22 cellular contexts compared by ENCODE assay signal in the genomic region with DNA sequence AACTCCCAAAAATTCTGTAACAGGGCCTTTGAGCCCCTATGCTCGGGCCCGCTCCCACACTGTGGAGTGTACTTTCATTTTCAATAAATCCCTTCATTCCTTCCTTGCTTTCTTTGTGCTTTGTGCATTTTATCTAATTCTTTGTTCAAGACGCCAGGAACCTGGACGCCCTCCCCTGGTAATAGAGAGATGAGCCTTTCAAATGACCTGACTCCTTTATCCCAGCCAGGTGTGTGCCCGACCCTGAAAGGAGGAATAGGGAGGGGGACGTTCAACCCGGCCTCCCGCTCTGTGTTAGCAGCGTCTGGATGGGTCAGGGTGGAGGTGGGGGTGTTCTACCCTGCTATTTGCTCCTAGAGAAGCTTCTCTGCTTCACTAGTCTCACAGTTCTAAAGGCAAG. TPM values are rescaled to one million over a fixed set of nuclear protein-coding genes. Genes with fewer than 3 reads are reported as not detected.
A peak's percentile ranks its signal among the peaks of the same experiment; 100 is the strongest.
DNase-seq lines count a peak whose midpoint lies in the region; ATAC-seq and TF ChIP-seq lines count a peak whose summit lies in the region.
"Had no signal": no experiment of that assay in that cellular context is flagged by ENCODE, and none has a peak within 500 bp of the region (broad histone marks: within the 10 kb centered on the region; RNA-seq: fewer than 3 reads in every experiment).

No MANE protein-coding gene starts in this region.

- WGBS in stomach, 5 donors, result 48 to 82% (median 60%) methylated on average over 9 of the region's 9 CpGs

- TF ChIP-seq RAD21 in HCT116 (IDR thresholded peaks at IDR 0.05; ENCODE audit: low read depth), result no peak

- intact Hi-C loops in HCT116 (cut with micrococcal nuclease) (no loop called here), stomach (cut with DNase I; ENCODE audit: low total_unique reads) (no loop called here)

- H3K4me3 Mint-ChIP-seq in WTC11, result peak overlapping the region; percentile 58
- H3K4me3 Mint-ChIP-seq: stimulated activated memory B cell treated with anti-CD40 and anti-IgM and Interleukin-4, amounts not matched to agents 10 μg/mL and 1 μg/mL and 100 μg/mL, for 72 hours; T-helper 1 cell treated with Interleukin-12 subunit alpha and Interleukin-12 subunit beta and Interleukin-4 antibody, amounts not matched to agents 30 μg/mL and 1 μg/mL, for 36 hours had no signal

- H3K27me3 ChIP-seq in HCT116 (ENCODE audit: insufficient read depth, low read length) (no peaks in the 10 kb centered on the region), stomach (no peaks in the 10 kb centered on the region)
- H3K27me3 ChIP-seq: heart right ventricle, SJSA1 had no signal

- no peaks in the 10 kb centered on the region for H3K9me3 ChIP-seq in HCT116 (ENCODE audit: control insufficient read depth in 1 of 2, insufficient read depth in 1 of 2, low read depth in 1 of 2, low read length in 2 of 2)
- H3K9me3 ChIP-seq in stomach, result no peaks in the 10 kb centered on the region
- H3K9me3 ChIP-seq: HAP-1, heart right ventricle, psoas muscle, SJSA1, thoracic aorta had no signal

- no peak overlapping the region for H2AFZ ChIP-seq in HCT116 (ENCODE audit: low read depth, low read length, poor library complexity, severe bottlenecking)
- H2AFZ ChIP-seq: PC-9 had no signal

- DNase-seq in HCT116 (ENCODE audit: low read depth, low spot score) (no peak), WTC11 (ENCODE audit: low spot score) (peak; percentile 52), iPS-NIHi11 (ENCODE audit: low spot score) (peak; percentile 53), stomach (no peak), NCI-H187 treated with DMSO at 0.1 percent for 48 hours (lab: John Stamatoyannopoulos, UW) (no peak), C1 segment of cervical spinal cord (lab: John Stamatoyannopoulos, UW) (no peak), Ammon's horn (ENCODE audit: low spot score) (no peak)
- DNase-seq: activated CD4-positive, alpha-beta T cell treated with anti-CD3 and anti-CD28 coated beads, Interleukin-2, amount 50 U/mL, for 4 hours; activated gamma-delta T cell; heart right ventricle; left cardiac atrium; PC-9; psoas muscle; stimulated activated CD4-positive, alpha-beta T cell treated with anti-CD3 and anti-CD28 coated beads, Interleukin-1b, Interleukin-23, amount 100 ng/mL, for 48 hours had no signal

- H3K9me2 ChIP-seq in HCT116 (ENCODE audit: insufficient read depth), result no peaks in the 10 kb centered on the region

- no peak overlapping the region for H3K27ac ChIP-seq in HCT116 (ENCODE audit: low read depth, low read length)
- H3K27ac ChIP-seq in stomach, result peak overlapping the region in 3 of 5 donors; percentile 49 to 61 (median 52)
- H3K27ac ChIP-seq: coronary artery, PC-9, psoas muscle, SJSA1, thoracic aorta, VCaP had no signal

- H3K36me3 Mint-ChIP-seq in WTC11, result peaks cover 8% of the 10 kb centered on the region
- H3K36me3 Mint-ChIP-seq: stimulated activated memory B cell treated with anti-CD40 and anti-IgM and Interleukin-4, amounts not matched to agents 10 μg/mL and 1 μg/mL and 100 μg/mL, for 72 hours had no signal

- no peak overlapping the region for H3K4me2 ChIP-seq in HCT116 (ENCODE audit: low read length)
- H3K4me2 ChIP-seq: PC-9 had no signal

- no TSS peak for BruUV-seq in HCT116 (replicated peaks; lab: Mats Ljungman, UMichigan)

- H4K20me1 ChIP-seq in HCT116 (ENCODE audit: insufficient read depth), result no peaks in the 10 kb centered on the region

- TF ChIP-seq POLR2A in HCT116 (IDR thresholded peaks at IDR 0.05; ENCODE audit: borderline replicate concordance, extremely low read depth, insufficient read depth, insufficient read length) (no peak), stomach (IDR thresholded peaks at IDR 0.05) (no peak)

- POLR2A ChIA-PET in HCT116 (lab: Charles Lee) (no interaction called here), WTC11 (lab: Charles Lee) (interaction anchor here (0.5 to 1.8 kb wide), 3 partner anchors 31 to 59 kb away, joined by 4 to 12 read pairs (median 4); no protein-coding TSS in a partner anchor)

- H3K4me1 ChIP-seq in HCT116 (ENCODE audit: control insufficient read depth in 1 of 2, insufficient read depth in 2 of 2, low read length in 2 of 2) (no peaks in the 10 kb centered on the region), stomach (peaks cover 25 to 58% (median 50%) of the 10 kb centered on the region in 4 donors)
- H3K4me1 ChIP-seq: psoas muscle, SJSA1 had no signal

- 0 out of 2 replicates have a peak, but pooled peaks have one; percentile 22 for ATAC-seq in HCT116
- ATAC-seq in WTC11, result peak; percentile 86
- ATAC-seq: heart right ventricle; HepG2; left cardiac atrium; psoas muscle; stimulated activated memory B cell treated with anti-CD40 and anti-IgM and Interleukin-4, amounts not matched to agents 10 μg/mL and 1 μg/mL and 100 μg/mL, for 72 hours had no signal

- H3K9ac ChIP-seq in HCT116 (ENCODE audit: low read length), result no peak overlapping the region

- no peaks in the 10 kb centered on the region for H3K79me2 ChIP-seq in HCT116 (ENCODE audit: insufficient read depth, low read length)

- H3K27me3 Mint-ChIP-seq in WTC11 (ENCODE audit: low read depth), result no peaks in the 10 kb centered on the region
- H3K27me3 Mint-ChIP-seq: stimulated activated memory B cell treated with anti-CD40 and anti-IgM and Interleukin-4, amounts not matched to agents 10 μg/mL and 1 μg/mL and 100 μg/mL, for 72 hours had no signal

- peaks cover 51% of the 10 kb centered on the region for H3K4me1 Mint-ChIP-seq in WTC11
- H3K4me1 Mint-ChIP-seq: stimulated activated memory B cell treated with anti-CD40 and anti-IgM and Interleukin-4, amounts not matched to agents 10 μg/mL and 1 μg/mL and 100 μg/mL, for 72 hours had no signal

- RAD21 ChIA-PET in HCT116 (lab: Charles Lee; ENCODE audit: low non-redundant PET in 1 of 2, low total read pairs in 2 of 2, uncharacterized antibody in 2 of 2, unreplicated experiment in 2 of 2), result no interaction called here

- no peak for TF ChIP-seq EP300 in stomach (IDR thresholded peaks at IDR 0.05)

- H3K27ac Mint-ChIP-seq in WTC11, result peak overlapping the region; percentile 97
- H3K27ac Mint-ChIP-seq: stimulated activated memory B cell treated with anti-CD40 and anti-IgM and Interleukin-4, amounts not matched to agents 10 μg/mL and 1 μg/mL and 100 μg/mL, for 72 hours; T-helper 1 cell treated with Interleukin-12 subunit alpha and Interleukin-12 subunit beta and Interleukin-4 antibody, amounts not matched to agents 30 μg/mL and 1 μg/mL, for 36 hours had no signal

- H3K4me3 ChIP-seq in HCT116 (replicated peaks in 1 of 2; ENCODE audit: low read depth in 1 of 2, low read length in 2 of 2) (no peak overlapping the region), stomach (no peak overlapping the region)
- H3K4me3 ChIP-seq: coronary artery, HAP-1, heart right ventricle, PC-9, psoas muscle, SJSA1, thoracic aorta had no signal

- TF ChIP-seq CTCF in HCT116 (IDR thresholded peaks at IDR 0.05 in 2 of 3, conservative IDR thresholded peaks at IDR 0.05 in 1 of 3; ENCODE audit: borderline replicate concordance in 1 of 3, insufficient read depth in 1 of 3, low read depth in 2 of 3, low read length in 2 of 3) (no peak), WTC11 (IDR thresholded peaks at IDR 0.05) (no peak), stomach (IDR thresholded peaks at IDR 0.05) (no peak)

- no peaks in the 10 kb centered on the region for H3K36me3 ChIP-seq in HCT116 (ENCODE audit: control insufficient read depth in 1 of 2, insufficient read depth in 2 of 2, low read length in 2 of 2)
- no peaks in the 10 kb centered on the region for H3K36me3 ChIP-seq in stomach
- H3K36me3 ChIP-seq: HAP-1, heart right ventricle, SJSA1, thoracic aorta had no signal

- H3K9me3 Mint-ChIP-seq in WTC11, result peaks cover 13% of the 10 kb centered on the region
- H3K9me3 Mint-ChIP-seq: stimulated activated memory B cell treated with anti-CD40 and anti-IgM and Interleukin-4, amounts not matched to agents 10 μg/mL and 1 μg/mL and 100 μg/mL, for 72 hours; T-helper 1 cell treated with Interleukin-12 subunit alpha and Interleukin-12 subunit beta and Interleukin-4 antibody, amounts not matched to agents 30 μg/mL and 1 μg/mL, for 36 hours had no signal

- CTCF ChIA-PET in HCT116 (lab: Charles Lee), result no interaction called here
- CTCF ChIA-PET in WTC11 (lab: Charles Lee), result interaction anchor here (0.7 to 1.8 kb wide), 11 partner anchors 16 to 103 kb away, joined by 3 to 9 read pairs (median 4); a partner anchor contains a TSS

TF ChIP-seq in HCT116, 20 proteins besides CTCF, POLR2A, EP300 and RAD21 (continues in another document):
- TF ChIP-seq ZNF274 (IDR thresholded peaks at IDR 0.05; ENCODE audit: low read depth, low read length), result no peak
- no peak for TF ChIP-seq SRF (IDR thresholded peaks at IDR 0.05; ENCODE audit: low read depth)
- TF ChIP-seq FOSL1 (IDR thresholded peaks at IDR 0.05; ENCODE audit: low read depth), result no peak
- no peak for TF ChIP-seq CEBPB (IDR thresholded peaks at IDR 0.05; ENCODE audit: low read depth)
- no peak for TF ChIP-seq EZH2phosphoT487 (IDR thresholded peaks at IDR 0.05; ENCODE audit: borderline replicate concordance)
- TF ChIP-seq, protein P1, sequence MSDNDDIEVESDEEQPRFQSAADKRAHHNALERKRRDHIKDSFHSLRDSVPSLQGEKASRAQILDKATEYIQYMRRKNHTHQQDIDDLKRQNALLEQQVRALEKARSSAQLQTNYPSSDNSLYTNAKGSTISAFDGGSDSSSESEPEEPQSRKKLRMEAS (IDR thresholded peaks at IDR 0.05), result no peak

TF ChIP-seq in WTC11, 78 proteins besides CTCF, POLR2A, EP300 and RAD21 (continues in another document):
- TF ChIP-seq ZNF423 (CRISPR knock-in tag; IDR thresholded peaks at IDR 0.05), result no peak
- no peak for TF ChIP-seq CBFB (CRISPR knock-in tag; IDR thresholded peaks at IDR 0.05; ENCODE audit: low read depth)
- 0 out of 2 replicates have a peak, but pooled peaks have one; percentile 28 for TF ChIP-seq SP1 (CRISPR knock-in tag; conservative IDR thresholded peaks at IDR 0.05)

RNA-seq across cellular contexts. Expression of a gene that starts 53.9 kb away (rescaled TPM):
- 24.1 TPM for total RNA-seq in HCT116 (2021; ENCODE audit: unreplicated experiment)
- 13.5 and 15.8 TPM in 2 replicates for polyA plus RNA-seq in HCT116 (2012)
- 28.7 to 30.6 TPM (median 29.4 TPM) in 3 replicates for total RNA-seq in WTC11 (2021)
- 1 to 10 TPM in 4 of 5 donors, under 1 TPM in 1; 0.58 to 4.2 (median 3.2) TPM for total RNA-seq in stomach
- polyA plus RNA-seq in stomach, result 10 to 100 TPM in 2 of 3 donors, 1 to 10 TPM in 1; 9.0 to 15.3 (median 14.7) TPM

Comparison
In these comparisons a context has a peak if more than half of its experiments do, and no peak if none do; other contexts are left out.
1. DNase-seq: peak in WTC11 (single experiment) and iPS-NIHi11 (single experiment); none in HCT116 (single experiment), stomach (single experiment), NCI-H187 treated with DMSO at 0.1 percent for 48 hours (single experiment), C1 segment of cervical spinal cord (0 of 14) and Ammon's horn (single experiment).